Comparison of ENCODE assay signal across 1 cellular context in genomic region chr10:72260588-72261322, GRCh38.
TF ChIP-seq lines count a peak whose summit lies in the region.

No MANE protein-coding gene starts in this region.

TF ChIP-seq in GM12878, 131 proteins besides CTCF, POLR2A, EP300 and RAD21 (continued from another document and continues in another):
- TF ChIP-seq RELB (IDR thresholded peaks at IDR 0.05; ENCODE audit: low read depth) (no peak), REST (IDR thresholded peaks at IDR 0.05; ENCODE audit: low read depth, low read length) (no peak), CEBPZ (IDR thresholded peaks at IDR 0.05; ENCODE audit: low read depth, low read length) (no peak), TCF12 (IDR thresholded peaks at IDR 0.05; ENCODE audit: low read depth, low read length) (no peak; the same call in none of the 2 replicates), MYC (IDR thresholded peaks at IDR 0.05; ENCODE audit: insufficient read depth, insufficient read length, insufficient replicate concordance, low read length, severe bottlenecking) (no peak), CEBPB (IDR thresholded peaks at IDR 0.05; ENCODE audit: borderline replicate concordance in 1 of 2, low read depth in 2 of 2, low read length in 2 of 2) (no peak), GABPA (IDR thresholded peaks at IDR 0.05; ENCODE audit: low read depth) (no peak), CREB1 (IDR thresholded peaks at IDR 0.05; ENCODE audit: low read depth) (0 out of 2 replicates have a peak, but pooled peaks have one; percentile 14), HDGF (IDR thresholded peaks at IDR 0.05) (peak; percentile 91), TAF1 (IDR thresholded peaks at IDR 0.05; ENCODE audit: borderline replicate concordance, low read depth, low read length) (peak; percentile 29; the same call in 1 of the 2 replicates), POLR2AphosphoS2 (IDR thresholded peaks at IDR 0.05; ENCODE audit: low read depth, low read length) (0 out of 2 replicates have a peak, but pooled peaks have one; percentile 74), EED (IDR thresholded peaks at IDR 0.05; ENCODE audit: low read depth) (no peak; the same call in 1 of the 2 replicates), CUX1 (IDR thresholded peaks at IDR 0.05; ENCODE audit: insufficient replicate concordance, low read depth, low read length) (no peak), HSF1 (IDR thresholded peaks at IDR 0.05; ENCODE audit: low read depth, low read length) (0 out of 2 replicates have a peak, but pooled peaks have one; percentile 20), CHD4 (IDR thresholded peaks at IDR 0.05) (no peak), SIN3A (IDR thresholded peaks at IDR 0.05; ENCODE audit: low read depth, low read length) (peak; percentile 25; the same call in 1 of the 2 replicates), RUNX3 (IDR thresholded peaks at IDR 0.05; ENCODE audit: low read length) (peak; percentile 74; the same call in 1 of the 2 replicates), ZNF592 (IDR thresholded peaks at IDR 0.05) (peak; percentile 84), CREM (IDR thresholded peaks at IDR 0.05; ENCODE audit: low read depth) (peak; percentile 55), ZNF24 (IDR thresholded peaks at IDR 0.05) (peak; percentile 35; the same call in 1 of the 2 replicates), IRF4 (IDR thresholded peaks at IDR 0.05; ENCODE audit: low read depth, low read length) (0 out of 2 replicates have a peak, but pooled peaks have one; percentile 44), RBBP5 (conservative IDR thresholded peaks at IDR 0.05) (no peak), KDM1A (IDR thresholded peaks at IDR 0.05; ENCODE audit: borderline replicate concordance) (no peak), SMAD1 (IDR thresholded peaks at IDR 0.05; ENCODE audit: low read depth, partially characterized antibody) (no peak), STAT3 (IDR thresholded peaks at IDR 0.05; ENCODE audit: low read depth, low read length) (no peak), ZNF207 (IDR thresholded peaks at IDR 0.05; ENCODE audit: borderline replicate concordance) (peak; percentile 69), MEF2A (IDR thresholded peaks at IDR 0.05; ENCODE audit: insufficient read depth, low read depth, low read length) (no peak), SREBF1 (IDR thresholded peaks at IDR 0.05; ENCODE audit: low read length) (no peak), PRDM15 (CRISPR knock-in tag; IDR thresholded peaks at IDR 0.05) (no peak)
